28 cellular contexts compared by ENCODE assay signal in genomic region chr9:98199388-98200033, GRCh38.
"Had no signal": no experiment of that assay in that cellular context is flagged by ENCODE, and none has a peak within 500 bp of the region (broad histone marks: within the 10 kb centered on the region; RNA-seq: fewer than 3 reads in every experiment).

No MANE protein-coding gene starts in this region.

- DNase-seq: activated CD4-positive, alpha-beta T cell treated with anti-CD3 and anti-CD28 coated beads for 1 hour; activated CD4-positive, alpha-beta T cell treated with anti-CD3 and anti-CD28 coated beads, Interleukin-2, amount 50 U/mL, for 1 hour; activated CD8-positive, alpha-beta T cell treated with anti-CD3 and anti-CD28 coated beads for 36 hours; activated gamma-delta T cell treated with Interleukin-2 at 50 U/mL for 16 hours; activated T-cell treated with anti-CD3 and anti-CD28 coated beads, Interleukin-2, amount 50 U/mL, for 4 hours; dorsolateral prefrontal cortex; foreskin fibroblast; head of caudate nucleus; hippocampal formation; lower lobe of right lung; mucosa of descending colon; nucleus accumbens; stimulated activated CD4-positive, alpha-beta T cell treated with anti-CD3 and anti-CD28 coated beads, Interleukin-15, amount 100 ng/mL, for 24 hours; stimulated activated CD4-positive, alpha-beta T cell treated with anti-CD3 and anti-CD28 coated beads, Interleukin-2, amount 100 ng/mL, for 24 hours; stimulated activated naive B cell treated with anti-CD40 and anti-IgM and Interleukin-4, amounts not matched to agents 10 μg/mL and 1 μg/mL and 100 μg/mL, for 72 hours; stomach; T-helper 2 cell; thyroid gland had no signal

- H3K36me3 Mint-ChIP-seq: activated naive CD4-positive, alpha-beta T cell treated with anti-CD3 and anti-CD28 coated beads, Interleukin-2, amount 50 U/mL, for 24 hours had no signal

- H3K27ac Mint-ChIP-seq: activated CD8-positive, alpha-beta T cell treated with anti-CD3 and anti-CD28 coated beads for 36 hours; activated naive CD4-positive, alpha-beta T cell treated with anti-CD3 and anti-CD28 coated beads, Interleukin-2, amount 50 U/mL, for 24 hours; activated T-helper 17 cell treated with anti-CD3 and anti-CD28 coated beads, Interleukin-2, amount 50 U/mL, for 72 hours; nephron; stimulated activated naive B cell treated with anti-CD40 and anti-IgM and Interleukin-4, amounts not matched to agents 10 μg/mL and 1 μg/mL and 100 μg/mL, for 72 hours had no signal

- H3K4me3 Mint-ChIP-seq: activated CD8-positive, alpha-beta T cell treated with anti-CD3 and anti-CD28 coated beads for 36 hours; activated naive CD4-positive, alpha-beta T cell treated with anti-CD3 and anti-CD28 coated beads, Interleukin-2, amount 50 U/mL, for 24 hours; activated T-cell treated with anti-CD3 and anti-CD28 coated beads, Interleukin-2, amount 50 U/mL, for 4 hours; activated T-helper 17 cell treated with anti-CD3 and anti-CD28 coated beads, Interleukin-2, amount 50 U/mL, for 72 hours; nephron; stimulated activated naive B cell treated with anti-CD40 and anti-IgM and Interleukin-4, amounts not matched to agents 10 μg/mL and 1 μg/mL and 100 μg/mL, for 72 hours had no signal

- H3K9me3 Mint-ChIP-seq: activated CD8-positive, alpha-beta T cell treated with anti-CD3 and anti-CD28 coated beads for 36 hours; activated naive CD4-positive, alpha-beta T cell treated with anti-CD3 and anti-CD28 coated beads, Interleukin-2, amount 50 U/mL, for 24 hours; activated T-cell treated with anti-CD3 and anti-CD28 coated beads, Interleukin-2, amount 50 U/mL, for 4 hours; activated T-helper 17 cell treated with anti-CD3 and anti-CD28 coated beads, Interleukin-2, amount 50 U/mL, for 72 hours; nephron; stimulated activated naive B cell treated with anti-CD40 and anti-IgM and Interleukin-4, amounts not matched to agents 10 μg/mL and 1 μg/mL and 100 μg/mL, for 72 hours had no signal

- H3K9me3 ChIP-seq: lower lobe of right lung, mucosa of descending colon, stomach, thyroid gland, upper lobe of left lung, vagina had no signal

- H3K4me1 ChIP-seq: lower lobe of right lung, stomach, thyroid gland, upper lobe of left lung, vagina had no signal

- H3K4me1 Mint-ChIP-seq: activated naive CD4-positive, alpha-beta T cell treated with anti-CD3 and anti-CD28 coated beads, Interleukin-2, amount 50 U/mL, for 24 hours; activated T-helper 17 cell treated with anti-CD3 and anti-CD28 coated beads, Interleukin-2, amount 50 U/mL, for 72 hours; nephron had no signal

- FAIRE-seq: colon, endothelial cell of umbilical vein had no signal

- H3K4me3 ChIP-seq: dorsolateral prefrontal cortex, lower lobe of right lung, mucosa of descending colon, stomach, thyroid gland, upper lobe of left lung, vagina had no signal

- ATAC-seq: activated CD8-positive, alpha-beta T cell treated with anti-CD3 and anti-CD28 coated beads for 36 hours; activated T-cell treated with anti-CD3 and anti-CD28 coated beads, Interleukin-2, amount 50 U/mL, for 4 hours; activated T-helper 17 cell treated with anti-CD3 and anti-CD28 coated beads, Interleukin-2, amount 50 U/mL, for 72 hours; esophagus mucosa; left lobe of liver; lower lobe of right lung; mucosa of descending colon; right cardiac atrium; stimulated activated naive B cell treated with anti-CD40 and anti-IgM and Interleukin-4, amounts not matched to agents 10 μg/mL and 1 μg/mL and 100 μg/mL, for 72 hours had no signal

- H3K27me3 ChIP-seq: dorsolateral prefrontal cortex, stomach, thyroid gland, upper lobe of left lung, vagina had no signal

- H3K27me3 Mint-ChIP-seq: activated CD8-positive, alpha-beta T cell treated with anti-CD3 and anti-CD28 coated beads for 36 hours; activated naive CD4-positive, alpha-beta T cell treated with anti-CD3 and anti-CD28 coated beads, Interleukin-2, amount 50 U/mL, for 24 hours; activated T-helper 17 cell treated with anti-CD3 and anti-CD28 coated beads, Interleukin-2, amount 50 U/mL, for 72 hours had no signal

- H3K27ac ChIP-seq: dorsolateral prefrontal cortex, lower lobe of right lung, stomach, thyroid gland, upper lobe of left lung, vagina had no signal
